In the genomic region with DNA sequence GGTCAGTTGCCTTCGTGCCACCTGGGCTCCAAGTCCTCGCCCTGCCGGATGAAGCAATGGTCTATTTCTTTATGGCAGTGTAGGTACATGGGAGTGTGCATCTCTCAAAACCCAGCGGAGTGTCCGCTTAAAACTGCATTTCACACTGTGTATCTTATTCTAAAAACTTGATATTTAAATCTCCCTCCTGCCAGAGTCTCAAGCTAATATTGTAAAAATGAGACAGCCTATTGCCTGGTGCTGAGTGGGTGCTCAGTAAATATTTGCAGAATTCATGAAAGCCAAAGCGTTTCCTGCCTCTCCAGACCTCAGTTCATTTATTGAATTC, we compare ENCODE assay signal across 9 cellular contexts. TPM values are rescaled to one million over a fixed set of nuclear protein-coding genes. Genes with fewer than 3 reads are reported as not detected.
DNase-seq lines count a peak whose midpoint lies in the region; ATAC-seq and TF ChIP-seq lines count a peak whose summit lies in the region.
"Had no signal": no experiment of that assay in that cellular context is flagged by ENCODE, and none has a peak within 500 bp of the region (broad histone marks: within the 10 kb centered on the region; RNA-seq: fewer than 3 reads in every experiment).

No MANE protein-coding gene starts in this region.

- H3K36me3 ChIP-seq in DND-41 (ENCODE audit: insufficient read depth, low read length), result peaks cover under 1% of the 10 kb centered on the region
- H3K36me3 ChIP-seq in KOPT-K1 (ENCODE audit: insufficient read depth, low read length), result peaks cover 13% of the 10 kb centered on the region

- H3K4me3 ChIP-seq in DND-41 (ENCODE audit: low read depth in 1 of 2, low read length in 2 of 2), result peak overlapping the region; percentile 33 to 100; a peak in 3 of 4 replicates

- DNase-seq in DND-41 (no peak), chondrocyte (ENCODE audit: low spot score) (no peak), GM13976 (ENCODE audit: low spot score) (no peak), cerebellar cortex (ENCODE audit: low spot score) (no peak)
- no peak for DNase-seq in naive thymus-derived CD8-positive, alpha-beta T cell

- no peaks in the 10 kb centered on the region for H3K27me3 ChIP-seq in DND-41 (ENCODE audit: insufficient read depth, low read length, poor library complexity)

- H3K27me3 Mint-ChIP-seq in chondrocyte (ENCODE audit: low read depth), result no peaks in the 10 kb centered on the region
- H3K27me3 Mint-ChIP-seq in naive thymus-derived CD8-positive, alpha-beta T cell, result no peaks in the 10 kb centered on the region

- peak overlapping the region; percentile 63 for H3K27ac Mint-ChIP-seq in chondrocyte (ENCODE audit: unreplicated experiment)
- peak overlapping the region; percentile 88 to 95 (median 93) for H3K27ac Mint-ChIP-seq in naive thymus-derived CD8-positive, alpha-beta T cell

- H3K9ac ChIP-seq in DND-41 (ENCODE audit: low read depth, low read length), result peak overlapping the region; percentile 90

- H2AFZ ChIP-seq in DND-41 (ENCODE audit: low read depth, low read length), result peak overlapping the region; percentile 87

- no peaks in the 10 kb centered on the region for H3K9me3 ChIP-seq in DND-41 (ENCODE audit: insufficient read depth, low read length, severe bottlenecking)
- H3K9me3 ChIP-seq in KOPT-K1 (ENCODE audit: insufficient read depth, low read length, poor library complexity, severe bottlenecking), result no peaks in the 10 kb centered on the region

- H3K27ac ChIP-seq in DND-41 (ENCODE audit: low read length), result peak overlapping the region; percentile 64
- peak overlapping the region; percentile 75 for H3K27ac ChIP-seq in KOPT-K1 (ENCODE audit: low read depth, low read length, poor library complexity, severe bottlenecking)

- H3K79me2 ChIP-seq in DND-41 (ENCODE audit: insufficient read depth, low read length), result peaks cover 43% of the 10 kb centered on the region

- no peaks in the 10 kb centered on the region for H3K9me3 Mint-ChIP-seq in chondrocyte (ENCODE audit: low read depth)
- no peaks in the 10 kb centered on the region for H3K9me3 Mint-ChIP-seq in naive thymus-derived CD8-positive, alpha-beta T cell

- H3K36me3 Mint-ChIP-seq in chondrocyte (ENCODE audit: low read depth), result no peaks in the 10 kb centered on the region
- H3K36me3 Mint-ChIP-seq in naive thymus-derived CD8-positive, alpha-beta T cell, result no peaks in the 10 kb centered on the region

- H3K4me1 Mint-ChIP-seq in chondrocyte (ENCODE audit: low read depth), result peaks cover 41% of the 10 kb centered on the region
- H3K4me1 Mint-ChIP-seq in naive thymus-derived CD8-positive, alpha-beta T cell, result peaks cover 22 to 46% (median 45%) of the 10 kb centered on the region in 4 donors

- in situ Hi-C loops in GM13976 (cut with MboI; ENCODE audit: low sequenced_read_pairs, unreplicated experiment), result no loop called here

- H4K20me1 ChIP-seq in DND-41 (ENCODE audit: insufficient read depth, low read length), result peaks cover 14% of the 10 kb centered on the region; the same call in 1 of the 2 replicates

- POLR2A ChIA-PET in naive thymus-derived CD8-positive, alpha-beta T cell (lab: Charles Lee), result interaction anchor here (0.8 to 15.4 kb wide), 9 partner anchors 17 to 73 kb away, joined by 3 to 250 read pairs (median 5); partner anchors contain the start of gene CIB2

- H3K4me2 ChIP-seq in DND-41 (ENCODE audit: insufficient read depth, low read length), result peak overlapping the region; percentile 94

- TF ChIP-seq CTCF in DND-41 (IDR thresholded peaks at IDR 0.05; ENCODE audit: borderline replicate concordance, extremely low read depth, low read length, poor library complexity, severe bottlenecking), result no peak
- no peak for TF ChIP-seq CTCF in chondrocyte (IDR thresholded peaks at IDR 0.05)
- no peak for TF ChIP-seq CTCF in GM13976 (IDR thresholded peaks at IDR 0.05; ENCODE audit: borderline replicate concordance, control extremely low read depth, extremely low read depth, insufficient read depth, missing control alignments)

- ATAC-seq in DND-41 (ENCODE audit: insufficient read depth, low read depth) (peak; percentile 29), HG03460 (IDR thresholded peaks at IDR 0.05; ENCODE audit: unreplicated experiment) (no peak), HG02981 (IDR thresholded peaks at IDR 0.05; ENCODE audit: unreplicated experiment) (no peak)
- ATAC-seq in naive thymus-derived CD8-positive, alpha-beta T cell, result peak; percentile 37 to 38

- H3K4me3 Mint-ChIP-seq in chondrocyte (ENCODE audit: unreplicated experiment), result peak overlapping the region; percentile 73
- peak overlapping the region; percentile 88 to 98 (median 90) for H3K4me3 Mint-ChIP-seq in naive thymus-derived CD8-positive, alpha-beta T cell

- peaks cover 34% of the 10 kb centered on the region for H3K4me1 ChIP-seq in DND-41 (ENCODE audit: insufficient read depth, low read length)

RNA-seq across cellular contexts. Expression of gene TBC1D2B, which starts 0.3 kb away (rescaled TPM):
- 44.3 to 64.2 TPM (median 58.1 TPM) in 3 replicates for total RNA-seq in chondrocyte
- 10 to 100 TPM; 78.3 to 82.1 TPM for total RNA-seq in naive thymus-derived CD8-positive, alpha-beta T cell
- polyA plus RNA-seq in naive thymus-derived CD8-positive, alpha-beta T cell, result 10 to 100 TPM in 1 of 3 donors, 1 to 10 TPM in 2; 8.1 to 14.0 (median 8.5) TPM

RNA-seq across cellular contexts. Expression of gene SH2D7, which starts 14.5 kb away (rescaled TPM):
- total RNA-seq in chondrocyte, result not detected in 3 replicates
- not detected for total RNA-seq in naive thymus-derived CD8-positive, alpha-beta T cell
- polyA plus RNA-seq in naive thymus-derived CD8-positive, alpha-beta T cell, result under 1 TPM in 1 of 3 donors, not detected in 2; 0.19 TPM
- total RNA-seq: NCI-H460 had no signal

RNA-seq across cellular contexts. Expression of gene CIB2, which starts 53.4 kb away (rescaled TPM):
- 5.7 to 8.8 TPM (median 8.0 TPM) in 3 replicates for total RNA-seq in chondrocyte
- 1 to 10 TPM; 1.2 to 1.6 TPM for total RNA-seq in naive thymus-derived CD8-positive, alpha-beta T cell
- polyA plus RNA-seq in naive thymus-derived CD8-positive, alpha-beta T cell, result 1 to 10 TPM; 1.4 to 3.4 (median 2.5) TPM

Comparison
In these comparisons a context has a peak if more than half of its experiments do, and no peak if none do; other contexts are left out.
1. ATAC-seq: peak in DND-41 (single experiment) and naive thymus-derived CD8-positive, alpha-beta T cell (2 of 2); none in HG03460 (single experiment) and HG02981 (single experiment).